18 cellular contexts compared by ENCODE assay signal in genomic region chr15:51336011-51336410, GRCh38. TPM values are rescaled to one million over a fixed set of nuclear protein-coding genes. Genes with fewer than 3 reads are reported as not detected.
DNase-seq lines count a peak whose midpoint lies in the region; ATAC-seq and TF ChIP-seq lines count a peak whose summit lies in the region.
"Had no signal": no experiment of that assay in that cellular context is flagged by ENCODE, and none has a peak within 500 bp of the region (broad histone marks: within the 10 kb centered on the region; RNA-seq: fewer than 3 reads in every experiment).

No MANE protein-coding gene starts in this region.

- no peak overlapping the region for H2AFZ ChIP-seq in KMS-11 (ENCODE audit: low read depth)
- H2AFZ ChIP-seq: hepatocyte had no signal

- H3K79me2 ChIP-seq in KMS-11 (ENCODE audit: insufficient read depth, low read depth) = no peaks in the 10 kb centered on the region
- H3K79me2 ChIP-seq: hepatocyte had no signal

- H3K9ac ChIP-seq in KMS-11 = no peak overlapping the region
- no peak overlapping the region for H3K9ac ChIP-seq in stomach smooth muscle (ENCODE audit: low read length in 2 of 2)

- no peak overlapping the region for H3K4me3 ChIP-seq in KMS-11 (IDR thresholded peaks at IDR 0.05; ENCODE audit: insufficient read depth, low read depth, low read length)
- H3K4me3 ChIP-seq in stomach smooth muscle (ENCODE audit: low read length in 2 of 2) = peak overlapping the region in 1 of 2 donors; percentile 29
- H3K4me3 ChIP-seq: hepatocyte had no signal

- no peaks in the 10 kb centered on the region for H3K36me3 ChIP-seq in KMS-11 (ENCODE audit: insufficient read depth)
- H3K36me3 ChIP-seq in stomach smooth muscle (ENCODE audit: control insufficient read depth in 2 of 2, insufficient read depth in 2 of 2, low read length in 2 of 2) = no peaks in the 10 kb centered on the region

- H3K27me3 ChIP-seq in KMS-11 (ENCODE audit: insufficient read depth, low read depth) (no peaks in the 10 kb centered on the region), stomach smooth muscle (ENCODE audit: control insufficient read depth in 1 of 2, insufficient read depth in 2 of 2, low read length in 2 of 2) (no peaks in the 10 kb centered on the region), foreskin keratinocyte (peaks cover 25% of the 10 kb centered on the region)

- no peak for ATAC-seq in HG02610 (IDR thresholded peaks at IDR 0.05; ENCODE audit: unreplicated experiment)
- no peak for ATAC-seq in foreskin keratinocyte
- ATAC-seq: activated T-cell treated with anti-CD3 and anti-CD28 coated beads, Interleukin-2, amount 50 U/mL, for 72 hours had no signal

- H3K4me1 ChIP-seq in KMS-11 (ENCODE audit: low read depth, poor library complexity, severe bottlenecking) (peaks cover 56% of the 10 kb centered on the region), stomach smooth muscle (ENCODE audit: control insufficient read depth, insufficient read depth, low read length) (peaks cover 43% of the 10 kb centered on the region), foreskin keratinocyte (no peaks in the 10 kb centered on the region)

- H3K9me3 ChIP-seq in stomach smooth muscle (ENCODE audit: control insufficient read depth in 2 of 2, low read length in 2 of 2) = peaks cover 0 to 4% of the 10 kb centered on the region in 2 donors

- TF ChIP-seq CTCF in KMS-11 (conservative IDR thresholded peaks at IDR 0.05; ENCODE audit: low read depth, low read length) (no peak), foreskin keratinocyte (conservative IDR thresholded peaks at IDR 0.05) (no peak)

- DNase-seq in cerebellar cortex (ENCODE audit: low spot score) (peak; percentile 15), islet precursor cell (peak; percentile 51), COLO829 (ENCODE audit: low spot score) (no peak), SKM-1 (lab: John Stamatoyannopoulos, UW; ENCODE audit: unreplicated experiment) (no peak), foreskin keratinocyte (no peak)
- DNase-seq: activated B cell treated with CpG ODN at 0.5 μM for 24 hours; activated T-cell treated with anti-CD3 and anti-CD28 coated beads, Interleukin-2, amount 50 U/mL, for 72 hours; AML-193; effector CD8-positive, alpha-beta T cell; NCI-H2029 treated with DMSO at 0.1 percent for 48 hours; NCI-H510A treated with DMSO at 0.1 percent for 48 hours; T-helper 2 cell had no signal

- no peak overlapping the region for H3K27ac ChIP-seq in KMS-11
- peak overlapping the region; percentile 58 for H3K27ac ChIP-seq in stomach smooth muscle (ENCODE audit: low read length)
- no peak overlapping the region for H3K27ac ChIP-seq in foreskin keratinocyte
- H3K27ac ChIP-seq: hepatocyte had no signal

- H3K4me2 ChIP-seq in KMS-11 = peak overlapping the region; percentile 23; the same call in 1 of the 2 replicates
- H3K4me2 ChIP-seq: hepatocyte had no signal

- H4K20me1 ChIP-seq in KMS-11 (ENCODE audit: insufficient read depth) = no peaks in the 10 kb centered on the region

RNA-seq across cellular contexts. Expression of gene CYP19A1, which starts 2.4 kb away (rescaled TPM):
- not detected in 2 replicates for total RNA-seq in foreskin keratinocyte
- not detected in 2 replicates for polyA plus RNA-seq in foreskin keratinocyte
- total RNA-seq: activated T-cell treated with anti-CD3 and anti-CD28 coated beads, Interleukin-2, amount 50 U/mL, for 72 hours; bronchial epithelial cell; kidney epithelial cell had no signal

RNA-seq across cellular contexts. Expression of gene GLDN, which starts 5.4 kb away (rescaled TPM):
- total RNA-seq in foreskin keratinocyte = not detected in 2 replicates
- not detected in 2 replicates for polyA plus RNA-seq in foreskin keratinocyte
- total RNA-seq: activated B cell treated with CpG ODN at 0.5 μM for 24 hours; activated T-cell treated with anti-CD3 and anti-CD28 coated beads, Interleukin-2, amount 50 U/mL, for 72 hours; kidney epithelial cell had no signal

Comparison
In these comparisons a context has a peak if more than half of its experiments do, and no peak if none do; other contexts are left out.
1. DNase-seq: peak in cerebellar cortex (single experiment) and islet precursor cell (single experiment); none in COLO829 (single experiment), SKM-1 (single experiment) and foreskin keratinocyte (0 of 2).